13 cellular contexts compared by ENCODE assay signal in genomic region chr21:39527664-39528381, GRCh38.
DNase-seq lines count a peak whose midpoint lies in the region; ATAC-seq and TF ChIP-seq lines count a peak whose summit lies in the region.
"Had no signal": no experiment of that assay in that cellular context is flagged by ENCODE, and none has a peak within 500 bp of the region (broad histone marks: within the 10 kb centered on the region; RNA-seq: fewer than 3 reads in every experiment).

No MANE protein-coding gene starts in this region.

- no peaks in the 10 kb centered on the region for H3K36me3 Mint-ChIP-seq in CD4-positive, alpha-beta T cell (ENCODE audit: low read depth)

- intact Hi-C loops in CD4-positive, alpha-beta T cell (cut with DNase I, micrococcal nuclease) = no loop called here
- intact Hi-C loops in tibial artery (cut with DNase I; ENCODE audit: low total_unique reads) = no loop called here

- no peak overlapping the region for H3K4me3 Mint-ChIP-seq in CD4-positive, alpha-beta T cell

- POLR2A ChIA-PET in CD4-positive, alpha-beta T cell (lab: Charles Lee) = no interaction called here

- no peak overlapping the region for H3K4me2 ChIP-seq in osteoblast (ENCODE audit: insufficient read depth, low read length)

- H3K27ac Mint-ChIP-seq in CD4-positive, alpha-beta T cell = no peak overlapping the region

- no peaks in the 10 kb centered on the region for H4K20me1 ChIP-seq in osteoblast (ENCODE audit: insufficient read depth, low read length)

- no peaks in the 10 kb centered on the region for H3K4me1 Mint-ChIP-seq in CD4-positive, alpha-beta T cell (ENCODE audit: low read depth)

- H3K27me3 Mint-ChIP-seq in CD4-positive, alpha-beta T cell = peaks cover 34% of the 10 kb centered on the region

- TF ChIP-seq CTCF in osteoblast (IDR thresholded peaks at IDR 0.05; ENCODE audit: extremely low read depth, low read depth, low read length) (no peak), tibial artery (IDR thresholded peaks at IDR 0.05) (no peak)
- TF ChIP-seq CTCF in CD4-positive, alpha-beta T cell (IDR thresholded peaks at IDR 0.05) = no peak

- no peaks in the 10 kb centered on the region for H3K79me2 ChIP-seq in osteoblast (ENCODE audit: insufficient read depth, low read length)

- no peak overlapping the region for H3K4me3 ChIP-seq in osteoblast (ENCODE audit: insufficient read depth, low read length)
- H3K4me3 ChIP-seq in tibial artery = no peak overlapping the region
- H3K4me3 ChIP-seq: tibial nerve had no signal

- CTCF ChIA-PET in CD4-positive, alpha-beta T cell (lab: Charles Lee) = no interaction called here

- ATAC-seq in esophagus mucosa (peak; percentile 55), HG02852 (IDR thresholded peaks at IDR 0.05; ENCODE audit: unreplicated experiment) (no peak)
- ATAC-seq in CD4-positive, alpha-beta T cell (ENCODE audit: poor library complexity) = no peak

- no peaks in the 10 kb centered on the region for H3K9me3 ChIP-seq in osteoblast (ENCODE audit: low read depth, low read length)
- no peaks in the 10 kb centered on the region for H3K9me3 ChIP-seq in CD4-positive, alpha-beta T cell (ENCODE audit: control insufficient read depth, low read length)
- H3K9me3 ChIP-seq in tibial artery = no peaks in the 10 kb centered on the region
- H3K9me3 ChIP-seq: tibial nerve had no signal

- H3K9me3 Mint-ChIP-seq in CD4-positive, alpha-beta T cell = no peaks in the 10 kb centered on the region

- peak; percentile 74 for DNase-seq in DMS53 (lab: John Stamatoyannopoulos, UW)
- DNase-seq in NCI-H2029 treated with DMSO at 0.1 percent for 48 hours (lab: John Stamatoyannopoulos, UW) = peak; percentile 90
- peak; percentile 43 for DNase-seq in osteoblast (ENCODE audit: insufficient read length, low spot score, missing footprints)
- DNase-seq in CD4-positive, alpha-beta T cell = no peak
- no peak for DNase-seq in tibial artery
- no peak for DNase-seq in NCI-H2227 (lab: John Stamatoyannopoulos, UW; ENCODE audit: unreplicated experiment)
- DNase-seq: activated CD4-positive, alpha-beta T cell treated with anti-CD3 and anti-CD28 coated beads, Interleukin-2, amount 50 U/mL, for 1 hour; activated T-cell treated with anti-CD3 and anti-CD28 coated beads, Interleukin-2, amount 50 U/mL, for 48 hours; NCI-H526; posterior cingulate gyrus had no signal

- H3K27ac ChIP-seq in osteoblast (ENCODE audit: low read depth, low read length) (no peak overlapping the region), tibial artery (no peak overlapping the region)
- H3K27ac ChIP-seq in CD4-positive, alpha-beta T cell (ENCODE audit: low read depth, low read length) = no peak overlapping the region
- H3K27ac ChIP-seq: tibial nerve had no signal

- no peak overlapping the region for H2AFZ ChIP-seq in osteoblast (ENCODE audit: low read length)

- H3K27me3 ChIP-seq in osteoblast (ENCODE audit: insufficient read depth, low read length) = no peaks in the 10 kb centered on the region
- peaks cover 5% of the 10 kb centered on the region for H3K27me3 ChIP-seq in CD4-positive, alpha-beta T cell (ENCODE audit: control insufficient read depth, insufficient read depth, low read length)
- no peaks in the 10 kb centered on the region for H3K27me3 ChIP-seq in tibial artery
- H3K27me3 ChIP-seq: tibial nerve had no signal

- H3K4me1 ChIP-seq in osteoblast (ENCODE audit: insufficient read depth, low read length) (no peaks in the 10 kb centered on the region), tibial artery (peaks cover 0 to 16% (median 8%) of the 10 kb centered on the region in 4 donors)

- H3K36me3 ChIP-seq in osteoblast (ENCODE audit: insufficient read depth, low read length) (no peaks in the 10 kb centered on the region), tibial artery (no peaks in the 10 kb centered on the region)
- H3K36me3 ChIP-seq: tibial nerve had no signal

Comparison
In these comparisons a context has a peak if more than half of its experiments do, and no peak if none do; other contexts are left out.
1. DNase-seq: peak in DMS53 (single experiment), NCI-H2029 treated with DMSO at 0.1 percent for 48 hours (single experiment) and osteoblast (single experiment); none in CD4-positive, alpha-beta T cell (0 of 10), tibial artery (0 of 2) and NCI-H2227 (single experiment).